In the genomic region with DNA sequence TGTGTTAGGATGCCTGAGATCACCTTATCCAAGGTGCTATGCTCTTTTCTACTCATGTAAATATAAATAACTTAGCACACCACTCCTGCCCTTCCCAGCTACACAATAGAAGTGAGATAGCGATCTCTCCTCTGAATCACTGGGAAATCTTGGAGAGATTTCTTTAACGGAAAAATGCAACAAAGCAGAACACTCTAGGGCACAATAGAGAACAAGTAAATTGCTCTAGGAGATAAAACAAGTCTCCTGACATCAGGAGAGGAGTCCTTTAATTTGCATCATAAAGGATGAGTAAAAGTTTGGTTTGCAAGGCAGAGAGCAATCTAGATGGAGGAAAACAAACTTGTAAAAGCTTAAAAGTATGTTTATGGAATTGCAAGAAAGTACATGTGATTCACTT, we compare ENCODE assay signal across 1 cellular context.
TF ChIP-seq lines count a peak whose summit lies in the region.

No MANE protein-coding gene starts in this region.

TF ChIP-seq in WTC11, 78 proteins besides CTCF, POLR2A, EP300 and RAD21 (continued from another document):
- TF ChIP-seq ZNF281 (CRISPR knock-in tag; IDR thresholded peaks at IDR 0.05) (no peak), TEAD1 (CRISPR knock-in tag; IDR thresholded peaks at IDR 0.05) (no peak), FOXK1 (CRISPR knock-in tag; IDR thresholded peaks at IDR 0.05) (no peak), IRF2 (CRISPR knock-in tag; IDR thresholded peaks at IDR 0.05; ENCODE audit: borderline replicate concordance, low read depth) (no peak), ATF6 (CRISPR knock-in tag; IDR thresholded peaks at IDR 0.05) (no peak), SP1 (CRISPR knock-in tag; conservative IDR thresholded peaks at IDR 0.05) (no peak)
- TF ChIP-seq, protein P1, sequence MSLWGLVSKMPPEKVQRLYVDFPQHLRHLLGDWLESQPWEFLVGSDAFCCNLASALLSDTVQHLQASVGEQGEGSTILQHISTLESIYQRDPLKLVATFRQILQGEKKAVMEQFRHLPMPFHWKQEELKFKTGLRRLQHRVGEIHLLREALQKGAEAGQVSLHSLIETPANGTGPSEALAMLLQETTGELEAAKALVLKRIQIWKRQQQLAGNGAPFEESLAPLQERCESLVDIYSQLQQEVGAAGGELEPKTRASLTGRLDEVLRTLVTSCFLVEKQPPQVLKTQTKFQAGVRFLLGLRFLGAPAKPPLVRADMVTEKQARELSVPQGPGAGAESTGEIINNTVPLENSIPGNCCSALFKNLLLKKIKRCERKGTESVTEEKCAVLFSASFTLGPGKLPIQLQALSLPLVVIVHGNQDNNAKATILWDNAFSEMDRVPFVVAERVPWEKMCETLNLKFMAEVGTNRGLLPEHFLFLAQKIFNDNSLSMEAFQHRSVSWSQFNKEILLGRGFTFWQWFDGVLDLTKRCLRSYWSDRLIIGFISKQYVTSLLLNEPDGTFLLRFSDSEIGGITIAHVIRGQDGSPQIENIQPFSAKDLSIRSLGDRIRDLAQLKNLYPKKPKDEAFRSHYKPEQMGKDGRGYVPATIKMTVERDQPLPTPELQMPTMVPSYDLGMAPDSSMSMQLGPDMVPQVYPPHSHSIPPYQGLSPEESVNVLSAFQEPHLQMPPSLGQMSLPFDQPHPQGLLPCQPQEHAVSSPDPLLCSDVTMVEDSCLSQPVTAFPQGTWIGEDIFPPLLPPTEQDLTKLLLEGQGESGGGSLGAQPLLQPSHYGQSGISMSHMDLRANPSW (CRISPR knock-in tag; conservative IDR thresholded peaks at IDR 0.05; ENCODE audit: low read depth) = no peak
